ENCODE assay signal across 1 cellular context in genomic region chr14:47541652-47542051, GRCh38.
TF ChIP-seq lines count a peak whose summit lies in the region.

No MANE protein-coding gene starts in this region.

TF ChIP-seq in neural cell, 6 proteins besides CTCF, POLR2A, EP300 and RAD21:
- peak; percentile 13 for TF ChIP-seq SMC3 (conservative IDR thresholded peaks at IDR 0.05; ENCODE audit: poor library complexity)
- TF ChIP-seq POLR2AphosphoS5 (IDR thresholded peaks at IDR 0.05) = no peak
TF ChIP-seq in neural cell: peak in this region for 1.
